2 cellular contexts compared by ENCODE assay signal in genomic region chr17:48542114-48542955, GRCh38.
TF ChIP-seq lines count a peak whose summit lies in the region.

No MANE protein-coding gene starts in this region.

TF ChIP-seq in SK-N-SH, 30 proteins besides CTCF, POLR2A, EP300 and RAD21 (continued from another document):
- no peak for TF ChIP-seq USF2 (IDR thresholded peaks at IDR 0.05; ENCODE audit: borderline replicate concordance, low read depth, low read length)
- no peak for TF ChIP-seq NFIC (IDR thresholded peaks at IDR 0.05; ENCODE audit: borderline replicate concordance)
- TF ChIP-seq TEAD4 (IDR thresholded peaks at IDR 0.05; ENCODE audit: borderline replicate concordance, insufficient read depth), result no peak
- no peak for TF ChIP-seq TAF1 (IDR thresholded peaks at IDR 0.05; ENCODE audit: borderline replicate concordance, low read depth, low read length)
- TF ChIP-seq RFX5 (IDR thresholded peaks at IDR 0.05; ENCODE audit: low read length), result no peak
- no peak for TF ChIP-seq POLR2AphosphoS5 (IDR thresholded peaks at IDR 0.05; ENCODE audit: low read depth, low read length)
- TF ChIP-seq MAX (IDR thresholded peaks at IDR 0.05; ENCODE audit: low read depth), result no peak
- no peak for TF ChIP-seq USF1 (IDR thresholded peaks at IDR 0.05; ENCODE audit: borderline replicate concordance, low read depth)
- TF ChIP-seq CHD2 (IDR thresholded peaks at IDR 0.05; ENCODE audit: low read length, partially characterized antibody), result no peak
- TF ChIP-seq SIN3A (IDR thresholded peaks at IDR 0.05; ENCODE audit: borderline replicate concordance, low read depth, low read length), result no peak
- no peak for TF ChIP-seq GABPA (IDR thresholded peaks at IDR 0.05; ENCODE audit: low read depth)

TF ChIP-seq in SK-N-SH treated with all-trans-retinoic acid at 6 μM for 48 hours, 23 proteins besides CTCF, POLR2A, EP300 and RAD21 (continued from another document):
- TF ChIP-seq CREB5 (CRISPR knock-in tag; IDR thresholded peaks at IDR 0.05; ENCODE audit: low read depth), result no peak
- no peak for TF ChIP-seq SNAI2 (CRISPR knock-in tag; IDR thresholded peaks at IDR 0.05)
- TF ChIP-seq ZNF8 (CRISPR knock-in tag; IDR thresholded peaks at IDR 0.05), result no peak
- no peak for TF ChIP-seq PPARA (CRISPR knock-in tag; IDR thresholded peaks at IDR 0.05; ENCODE audit: borderline replicate concordance)
- TF ChIP-seq RARB (CRISPR knock-in tag; IDR thresholded peaks at IDR 0.05), result no peak
- TF ChIP-seq CSRNP3 (CRISPR knock-in tag; IDR thresholded peaks at IDR 0.05), result no peak
- TF ChIP-seq ISL1 (CRISPR knock-in tag; IDR thresholded peaks at IDR 0.05), result no peak
